ENCODE assay signal across 25 cellular contexts in genomic region chr15:54277834-54278233, GRCh38.
"Had no signal": no experiment of that assay in that cellular context is flagged by ENCODE, and none has a peak within 500 bp of the region (broad histone marks: within the 10 kb centered on the region; RNA-seq: fewer than 3 reads in every experiment).

No MANE protein-coding gene starts in this region.

- H3K9me3 Mint-ChIP-seq: mesothelial cell of epicardium; stimulated activated memory B cell treated with anti-CD40 and anti-IgM and Interleukin-4, amounts not matched to agents 10 μg/mL and 1 μg/mL and 100 μg/mL, for 72 hours; stimulated activated naive CD8-positive, alpha-beta T cell treated with anti-CD3 and anti-CD28 coated beads, Interleukin-15, amount 100 ng/mL, for 72 hours had no signal

- H3K9me3 ChIP-seq: heart right ventricle, left ventricle myocardium inferior, thyroid gland, upper lobe of right lung had no signal

- H3K27ac ChIP-seq: heart right ventricle, hepatocyte, left ventricle myocardium inferior, pancreas, thyroid gland, upper lobe of right lung had no signal

- ATAC-seq: naive thymus-derived CD4-positive, alpha-beta T cell; natural killer cell treated with Interleukin-12 subunit alpha and Interleukin-12 subunit beta and Interleukin-15 and Interleukin-18, amount 100 ng/mL, for 72 hours; pancreas; right cardiac atrium; sciatic nerve; stimulated activated memory B cell treated with anti-CD40 and anti-IgM and Interleukin-4, amounts not matched to agents 10 μg/mL and 1 μg/mL and 100 μg/mL, for 72 hours; stimulated activated naive CD8-positive, alpha-beta T cell treated with anti-CD3 and anti-CD28 coated beads, Interleukin-15, amount 100 ng/mL, for 72 hours; upper lobe of right lung had no signal

- H3K4me1 Mint-ChIP-seq: mesothelial cell of epicardium; naive thymus-derived CD4-positive, alpha-beta T cell; stimulated activated memory B cell treated with anti-CD40 and anti-IgM and Interleukin-4, amounts not matched to agents 10 μg/mL and 1 μg/mL and 100 μg/mL, for 72 hours; stimulated activated naive CD8-positive, alpha-beta T cell treated with anti-CD3 and anti-CD28 coated beads, Interleukin-15, amount 100 ng/mL, for 72 hours had no signal

- H3K4me1 ChIP-seq: heart right ventricle, left ventricle myocardium inferior, pancreas, thyroid gland, upper lobe of right lung had no signal

- H3K4me3 ChIP-seq: heart right ventricle, hepatocyte, left ventricle myocardium inferior, lung, pancreas, smooth muscle cell, thyroid gland, upper lobe of right lung had no signal

- H3K27me3 Mint-ChIP-seq: natural killer cell treated with Interleukin-12 subunit alpha and Interleukin-12 subunit beta and Interleukin-15 and Interleukin-18, amount 100 ng/mL, for 72 hours; stimulated activated memory B cell treated with anti-CD40 and anti-IgM and Interleukin-4, amounts not matched to agents 10 μg/mL and 1 μg/mL and 100 μg/mL, for 72 hours had no signal

- H3K4me3 Mint-ChIP-seq: mesothelial cell of epicardium; naive thymus-derived CD4-positive, alpha-beta T cell; natural killer cell treated with Interleukin-12 subunit alpha and Interleukin-12 subunit beta and Interleukin-15 and Interleukin-18, amount 100 ng/mL, for 72 hours; stimulated activated memory B cell treated with anti-CD40 and anti-IgM and Interleukin-4, amounts not matched to agents 10 μg/mL and 1 μg/mL and 100 μg/mL, for 72 hours; stimulated activated naive CD8-positive, alpha-beta T cell treated with anti-CD3 and anti-CD28 coated beads, Interleukin-15, amount 100 ng/mL, for 72 hours had no signal

- H3K36me3 ChIP-seq: heart right ventricle, left ventricle myocardium inferior, pancreas, thyroid gland, upper lobe of right lung had no signal

- DNase-seq: heart right ventricle; islet precursor cell; left ventricle myocardium inferior; mesendoderm; naive thymus-derived CD4-positive, alpha-beta T cell; pancreas; retina; right cardiac atrium; stimulated activated CD4-positive, alpha-beta T cell treated with anti-CD3 and anti-CD28 coated beads, Interleukin-1b, Interleukin-23, amount 100 ng/mL, for 48 hours; stimulated activated CD4-positive, alpha-beta T cell treated with anti-CD3 and anti-CD28 coated beads, Interleukin-2, amount 100 ng/mL, for 48 hours; stimulated activated CD4-positive, alpha-beta T cell treated with anti-CD3 and anti-CD28 coated beads, Interleukin-4, amount 100 ng/mL, for 4 hours; stimulated activated CD8-positive, alpha-beta memory T cell treated with anti-CD3 and anti-CD28 coated beads, Interleukin-4, amount 100 ng/mL, for 48 hours; stimulated activated naive CD4-positive, alpha-beta T cell treated with Interleukin-2 at 50 U/mL for 16 hours; stimulated activated naive CD8-positive, alpha-beta T cell treated with anti-CD3 and anti-CD28 coated beads, Interleukin-15, amount 100 ng/mL, for 72 hours; substantia nigra; thyroid gland; trophoblast cell; upper lobe of right lung had no signal

- H3K36me3 Mint-ChIP-seq: mesothelial cell of epicardium; naive thymus-derived CD4-positive, alpha-beta T cell; natural killer cell treated with Interleukin-12 subunit alpha and Interleukin-12 subunit beta and Interleukin-15 and Interleukin-18, amount 100 ng/mL, for 72 hours; stimulated activated memory B cell treated with anti-CD40 and anti-IgM and Interleukin-4, amounts not matched to agents 10 μg/mL and 1 μg/mL and 100 μg/mL, for 72 hours had no signal

- H3K27me3 ChIP-seq: heart right ventricle, hepatocyte, pancreas, thyroid gland, upper lobe of right lung had no signal
